ENCODE assay signal across 1 cellular context in genomic region chr10:113199459-113199858, GRCh38.
TF ChIP-seq lines count a peak whose summit lies in the region.

No MANE protein-coding gene starts in this region.

TF ChIP-seq in H1, 55 proteins besides CTCF, POLR2A, EP300 and RAD21 (continued from another document):
- TF ChIP-seq CHD7 (IDR thresholded peaks at IDR 0.05; ENCODE audit: insufficient replicate concordance, low read length) (no peak), ZNF274 (IDR thresholded peaks at IDR 0.05; ENCODE audit: borderline replicate concordance, extremely low read depth, low read length) (no peak), NRF1 (IDR thresholded peaks at IDR 0.05; ENCODE audit: low read depth, low read length) (no peak), TAF1 (IDR thresholded peaks at IDR 0.05; ENCODE audit: low read depth, low read length) (no peak), CHD1 (IDR thresholded peaks at IDR 0.05; ENCODE audit: low read depth, low read length) (no peak), YY1 (IDR thresholded peaks at IDR 0.05; ENCODE audit: low read depth, low read length) (no peak), POLR2AphosphoS5 (IDR thresholded peaks at IDR 0.05; ENCODE audit: low read depth, low read length) (no peak), TCF12 (IDR thresholded peaks at IDR 0.05; ENCODE audit: low read depth, low read length) (no peak)
